Comparison of ENCODE assay signal across 10 cellular contexts in the genomic region with DNA sequence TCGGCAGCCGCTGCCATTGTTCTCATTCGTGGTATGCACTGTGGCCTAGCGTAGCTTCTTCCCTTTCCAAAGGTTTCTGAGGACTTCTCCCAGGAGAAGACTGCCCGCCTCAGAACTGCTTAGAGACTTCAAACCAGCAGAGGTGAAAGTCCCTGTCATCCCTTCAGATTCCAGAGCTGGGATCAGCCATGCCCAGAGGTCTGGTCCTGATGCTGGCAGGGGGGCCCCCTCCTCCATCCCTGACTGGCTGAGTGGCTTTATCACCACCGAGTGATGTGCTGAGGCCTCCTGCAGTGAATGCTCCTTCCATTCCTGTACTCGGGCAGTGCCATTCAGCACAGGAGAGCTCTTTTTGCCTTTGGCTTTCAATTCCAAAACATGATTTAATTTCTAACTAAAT. TPM values are rescaled to one million over a fixed set of nuclear protein-coding genes. Genes with fewer than 3 reads are reported as not detected.
A peak's percentile ranks its signal among the peaks of the same experiment; 100 is the strongest.
DNase-seq lines count a peak whose midpoint lies in the region; TF ChIP-seq lines count a peak whose summit lies in the region.
"Not testable (repeated sequence)": the region's sequence is repeated elsewhere in the genome, so short reads cannot be mapped to it uniquely, and the experiment has no call there.
"Had no signal": no experiment of that assay in that cellular context is flagged by ENCODE, and none has a peak within 500 bp of the region (broad histone marks: within the 10 kb centered on the region; RNA-seq: fewer than 3 reads in every experiment).

No MANE protein-coding gene starts in this region.

- H3K9me3 Mint-ChIP-seq in endodermal cell, result not testable (repeated sequence)

- peak; percentile 61 for DNase-seq in endodermal cell
- not testable (repeated sequence) for DNase-seq in mesenchymal stem cell; smooth muscle cell (lab: John Stamatoyannopoulos, UW; ENCODE audit: unreplicated experiment); tibial nerve (ENCODE audit: low spot score in 2 of 2)

- H3K36me3 ChIP-seq in HEK293 (ENCODE audit: control insufficient read depth in 2 of 2, insufficient read depth in 1 of 2, low read length in 2 of 2) (peaks cover 43 to 63% of the 10 kb centered on the region in 2 experiments), endodermal cell (ENCODE audit: control insufficient read depth, insufficient read depth, low read length) (peaks cover 79% of the 10 kb centered on the region), mesenchymal stem cell (ENCODE audit: control insufficient read depth in 1 of 2, insufficient read depth in 2 of 2, low read depth in 1 of 2, low read length in 2 of 2) (peaks cover 34 to 99% of the 10 kb centered on the region in 2 experiments), smooth muscle cell (ENCODE audit: low read depth) (peaks cover 51% of the 10 kb centered on the region), tibial nerve (peaks cover 0 to 48% (median 3%) of the 10 kb centered on the region in 3 donors)

- peaks cover 56% of the 10 kb centered on the region for H3F3A ChIP-seq in smooth muscle cell (ENCODE audit: low read depth)

- peaks cover 21% of the 10 kb centered on the region for H3K79me1 ChIP-seq in mesenchymal stem cell (replicated peaks; ENCODE audit: low read length, poor library complexity, severe bottlenecking)

- TF ChIP-seq EP300 in tibial nerve (IDR thresholded peaks at IDR 0.05), result not testable (repeated sequence)

- not testable (repeated sequence) for H3K4me1 Mint-ChIP-seq in endodermal cell

- H3K4me1 ChIP-seq in HEK293 (ENCODE audit: control insufficient read depth, insufficient read depth, low read length); endodermal cell (ENCODE audit: control insufficient read depth, insufficient read depth, low read length); mesenchymal stem cell (ENCODE audit: control insufficient read depth, insufficient read depth, low read depth, low read length); smooth muscle cell (ENCODE audit: low read depth): not testable (repeated sequence)
- peaks cover 0 to 50% (median 10%) of the 10 kb centered on the region in 4 donors for H3K4me1 ChIP-seq in tibial nerve

- not testable (repeated sequence) for H3K27me3 ChIP-seq in endodermal cell (ENCODE audit: control insufficient read depth, insufficient read depth, low read length, poor library complexity, severe bottlenecking); mesenchymal stem cell (ENCODE audit: control insufficient read depth in 1 of 2, insufficient read depth in 1 of 2, low read length in 2 of 2); smooth muscle cell (ENCODE audit: low read depth); tibial nerve

- not testable (repeated sequence) for H2AFZ ChIP-seq in mesenchymal stem cell (ENCODE audit: low read depth, low read length); smooth muscle cell (ENCODE audit: low read depth)

- not testable (repeated sequence) for H3K4ac ChIP-seq in mesenchymal stem cell (ENCODE audit: low read depth in 1 of 2, low read length in 2 of 2)

- peaks cover 69% of the 10 kb centered on the region for H3K36me3 Mint-ChIP-seq in endodermal cell (ENCODE audit: low read depth)

- H3K9ac ChIP-seq in endodermal cell (ENCODE audit: extremely low read depth, low read length, poor library complexity, severe bottlenecking); mesenchymal stem cell (ENCODE audit: low read length); smooth muscle cell (ENCODE audit: low read depth): not testable (repeated sequence)

- not testable (repeated sequence) for H3K4me2 ChIP-seq in mesenchymal stem cell (ENCODE audit: low read length, poor library complexity, severe bottlenecking); smooth muscle cell

- WGBS in endodermal cell (ENCODE audit: insufficient coverage in 1 of 2, insufficient read length in 1 of 2), 2 experiments, result 74 to 75% methylated on average over 5 to 6 of the region's 7 CpGs
- over 99% methylated on average over 5 of the region's 7 CpGs for WGBS in mesenchymal stem cell
- WGBS in smooth muscle cell (ENCODE audit: low lambda C conversion rate), result 93% methylated on average over 7 of the region's 7 CpGs
- 66 to 67% methylated on average over 7 of the region's 7 CpGs for WGBS in tibial nerve, 2 donors

- not testable (repeated sequence) for H3K4me3 Mint-ChIP-seq in endodermal cell

- H4K20me1 ChIP-seq in smooth muscle cell (ENCODE audit: low read depth), result not testable (repeated sequence)

- H3K4me3 ChIP-seq in HEK293 (ENCODE audit: low read depth, low read length); endodermal cell (ENCODE audit: low read length); mesenchymal stem cell (ENCODE audit: insufficient read depth in 1 of 2, low read depth in 1 of 2, low read length in 2 of 2); smooth muscle cell; tibial nerve: not testable (repeated sequence)

- not testable (repeated sequence) for TF ChIP-seq CTCF in C4-2B (conservative IDR thresholded peaks at IDR 0.05); HEK293 (tag by site-specific recombination; IDR thresholded peaks at IDR 0.05); VCaP (conservative IDR thresholded peaks at IDR 0.05); endodermal cell (conservative IDR thresholded peaks at IDR 0.05); smooth muscle cell (IDR thresholded peaks at IDR 0.05; ENCODE audit: borderline replicate concordance, insufficient read depth, poor library complexity, severe bottlenecking); tibial nerve (IDR thresholded peaks at IDR 0.05)

- not testable (repeated sequence) for H3K23ac ChIP-seq in mesenchymal stem cell (ENCODE audit: low read length in 2 of 2)

- H2BK15ac ChIP-seq in mesenchymal stem cell (ENCODE audit: low read depth, poor library complexity, severe bottlenecking), result not testable (repeated sequence)

- H2AK5ac ChIP-seq in mesenchymal stem cell (ENCODE audit: low read length, severe bottlenecking), result not testable (repeated sequence)

- CTCF ChIA-PET in HEK293 (lab: Yijun Ruan, JAX), result not testable (repeated sequence)

- H2BK5ac ChIP-seq in mesenchymal stem cell (ENCODE audit: low read depth, low read length, poor library complexity, severe bottlenecking), result not testable (repeated sequence)

- H4K8ac ChIP-seq in mesenchymal stem cell (ENCODE audit: low read length), result peak overlapping the region; percentile 19

- not testable (repeated sequence) for H4K91ac ChIP-seq in mesenchymal stem cell (ENCODE audit: low read length)

- not testable (repeated sequence) for H3K14ac ChIP-seq in mesenchymal stem cell (ENCODE audit: low read length in 2 of 2)

- POLR2A ChIA-PET in HEK293 (lab: Yijun Ruan, JAX), result not testable (repeated sequence)

- H3K79me2 ChIP-seq in smooth muscle cell (ENCODE audit: low read depth), result not testable (repeated sequence)

- H2BK120ac ChIP-seq in mesenchymal stem cell (ENCODE audit: low read depth, low read length), result not testable (repeated sequence)

- not testable (repeated sequence) for TF ChIP-seq POLR2A in tibial nerve (IDR thresholded peaks at IDR 0.05)

- H2BK12ac ChIP-seq in mesenchymal stem cell (ENCODE audit: low read length in 2 of 2), result not testable (repeated sequence)

- not testable (repeated sequence) for H3K18ac ChIP-seq in mesenchymal stem cell (ENCODE audit: low read depth in 1 of 2, low read length in 2 of 2)

- H3K9me3 ChIP-seq in HEK293 (ENCODE audit: control insufficient read depth, insufficient read depth, low read depth, low read length); endodermal cell (ENCODE audit: control insufficient read depth, low read length); mesenchymal stem cell (ENCODE audit: control insufficient read depth, low read length); smooth muscle cell (replicated peaks; ENCODE audit: low read depth); tibial nerve: not testable (repeated sequence)

- not testable (repeated sequence) for H3K27me3 Mint-ChIP-seq in endodermal cell (ENCODE audit: insufficient read depth)

- not testable (repeated sequence) for H3K27ac Mint-ChIP-seq in endodermal cell

- peak overlapping the region; percentile 51; the same call in 1 of the 2 replicates for H3K27ac ChIP-seq in C4-2B
- H3K27ac ChIP-seq in HEK293 (ENCODE audit: extremely low read depth, low read depth, low read length); endodermal cell (ENCODE audit: low read depth, low read length); mesenchymal stem cell (ENCODE audit: low read length, poor library complexity, severe bottlenecking): not testable (repeated sequence)
- H3K27ac ChIP-seq in VCaP, result peak overlapping the region; percentile 87
- peak overlapping the region; percentile 10 for H3K27ac ChIP-seq in smooth muscle cell (ENCODE audit: low read depth)
- H3K27ac ChIP-seq in tibial nerve, result peak overlapping the region; percentile 19 to 89 (median 62)

TF ChIP-seq in HEK293, 187 proteins besides CTCF, POLR2A, EP300 and RAD21:
- TF ChIP-seq GLIS1 (tag by site-specific recombination; IDR thresholded peaks at IDR 0.05), result peak; percentile 35; the same call in 1 of the 2 replicates

RNA-seq across cellular contexts. Expression of a gene that starts 8.1 kb away (rescaled TPM):
- 1 to 10 TPM in 1 of 2 donors, under 1 TPM in 1; 0.95 to 3.0 TPM for total RNA-seq in endodermal cell
- 2.6 TPM for polyA plus RNA-seq in endodermal cell (2013, experiment 1 of 2)
- polyA plus RNA-seq in endodermal cell (2013, experiment 2 of 2), result 1.9 TPM
- 0.03 TPM for polyA plus RNA-seq in mesenchymal stem cell (2013, experiment 1 of 2)
- 0.18 TPM for polyA plus RNA-seq in mesenchymal stem cell (2013, experiment 2 of 2)
- total RNA-seq in smooth muscle cell, result 0.04 and 1.3 TPM in 2 replicates
- polyA plus RNA-seq in smooth muscle cell, result 0.08 and 1.1 TPM in 2 replicates
- 1 to 10 TPM in 3 of 4 donors, under 1 TPM in 1; 0.39 to 5.4 (median 2.7) TPM for total RNA-seq in tibial nerve
- total RNA-seq: G401 had no signal
- polyA plus RNA-seq: CD14-positive monocyte; CD8-positive, alpha-beta memory T cell had no signal
